ENCODE assay signal across 16 cellular contexts in genomic region chr1:67171978-67172377, GRCh38. TPM values are rescaled to one million over a fixed set of nuclear protein-coding genes. Genes with fewer than 3 reads are reported as not detected.
DNase-seq lines count a peak whose midpoint lies in the region; ATAC-seq and TF ChIP-seq lines count a peak whose summit lies in the region.
"Had no signal": no experiment of that assay in that cellular context is flagged by ENCODE, and none has a peak within 500 bp of the region (broad histone marks: within the 10 kb centered on the region; RNA-seq: fewer than 3 reads in every experiment).

No MANE protein-coding gene starts in this region.

- no peak overlapping the region for H4K8ac ChIP-seq in H9 (replicated peaks; ENCODE audit: insufficient read length, low read depth, low read length)

- H2AK5ac ChIP-seq in H9 (ENCODE audit: insufficient read length, low read length) = no peak overlapping the region

- no peak overlapping the region for H2BK5ac ChIP-seq in H9 (ENCODE audit: insufficient read length, low read length)

- H3K4me3 Mint-ChIP-seq in T-helper 2 cell treated with Interferon-gamma antibody and Interleukin-4, amounts not matched to agents 5 μg/mL and 100 μg/mL, for 36 hours = peak overlapping the region; percentile 75
- H3K4me3 Mint-ChIP-seq in immature natural killer cell (peak overlapping the region; percentile 63 to 85 (median 79)), H9 (no peak overlapping the region)

- no peak overlapping the region for H2BK12ac ChIP-seq in H9 (ENCODE audit: insufficient read length, low read depth, low read length)

- no peak overlapping the region for H3T11ph ChIP-seq in H9 (ENCODE audit: low read length)

- no peak overlapping the region for H3K9ac ChIP-seq in H9 (ENCODE audit: extremely low read depth, insufficient read length, low read length)

- no peak overlapping the region for H3K23ac ChIP-seq in H9 (ENCODE audit: insufficient read length, low read depth, low read length)

- peaks cover 6% of the 10 kb centered on the region for H3K36me3 Mint-ChIP-seq in T-helper 2 cell treated with Interferon-gamma antibody and Interleukin-4, amounts not matched to agents 5 μg/mL and 100 μg/mL, for 36 hours (ENCODE audit: low read depth)
- H3K36me3 Mint-ChIP-seq in immature natural killer cell = no peaks in the 10 kb centered on the region
- H3K36me3 Mint-ChIP-seq in H9 (ENCODE audit: insufficient read depth in 1 of 3, low read depth in 3 of 3) = no peaks in the 10 kb centered on the region

- H3K9me3 ChIP-seq in H9 (ENCODE audit: control insufficient read depth, low read depth, low read length) = no peaks in the 10 kb centered on the region
- H3K9me3 ChIP-seq: body of pancreas, thyroid gland had no signal

- no peak overlapping the region for H3K4me2 ChIP-seq in H9 (ENCODE audit: insufficient read depth, insufficient read length, low read length)

- no peak overlapping the region for H2AFZ ChIP-seq in H9 (ENCODE audit: low read length)

- WGBS in H9 (ENCODE audit: extremely low coverage, insufficient read length, low lambda C conversion rate) = no CpG with 5 or more reads among the region's 1 CpG

- no peaks in the 10 kb centered on the region for H3K23me2 ChIP-seq in H9 (ENCODE audit: insufficient read length, low read depth, low read length, poor library complexity, severe bottlenecking)

- ATAC-seq in GM19395 (IDR thresholded peaks at IDR 0.05; ENCODE audit: unreplicated experiment) = peak; percentile 36
- ATAC-seq in GM21717 (IDR thresholded peaks at IDR 0.05; ENCODE audit: unreplicated experiment) = no peak
- ATAC-seq: body of pancreas, left ventricle myocardium superior had no signal

- no peak overlapping the region for H3K14ac ChIP-seq in H9 (ENCODE audit: insufficient read depth, low read length)

- no peak overlapping the region for H2BK20ac ChIP-seq in H9 (ENCODE audit: low read depth, low read length, poor library complexity, severe bottlenecking)

- TF ChIP-seq CTCF in H9 (conservative IDR thresholded peaks at IDR 0.05) = no peak

- H2BK15ac ChIP-seq in H9 (ENCODE audit: low read depth, low read length) = no peak overlapping the region

- no peak overlapping the region for H2BK120ac ChIP-seq in H9 (ENCODE audit: low read depth, low read length, poor library complexity, severe bottlenecking)

- no peak overlapping the region for H3K27ac ChIP-seq in H9 (ENCODE audit: insufficient read length, low read depth, low read length)
- H3K27ac ChIP-seq: body of pancreas, C4-2B, SK-N-MC, thyroid gland had no signal

- H3K4me1 Mint-ChIP-seq in T-helper 2 cell treated with Interferon-gamma antibody and Interleukin-4, amounts not matched to agents 5 μg/mL and 100 μg/mL, for 36 hours (ENCODE audit: low read depth) = peaks cover 56% of the 10 kb centered on the region
- peaks cover 28 to 50% of the 10 kb centered on the region in 2 donors for H3K4me1 Mint-ChIP-seq in immature natural killer cell
- no peaks in the 10 kb centered on the region for H3K4me1 Mint-ChIP-seq in H9

- no peak overlapping the region for H3K56ac ChIP-seq in H9 (ENCODE audit: insufficient read length, low read depth, low read length)

- peak; percentile 17 for DNase-seq in COLO829 (ENCODE audit: low spot score)
- DNase-seq in T-helper 2 cell treated with Interferon-gamma antibody and Interleukin-4, amounts not matched to agents 5 μg/mL and 100 μg/mL, for 36 hours (ENCODE audit: low spot score) = no peak
- DNase-seq in immature natural killer cell = peak; percentile 44 to 54 (median 49)
- no peak for DNase-seq in H9
- DNase-seq in epidermal melanocyte (ENCODE audit: insufficient read length, low spot score) = no peak
- DNase-seq: body of pancreas, left ventricle myocardium superior, NCI-H1417 treated with DMSO at 0.1 percent for 48 hours, NCI-H345, thyroid gland had no signal

- H3K4me1 ChIP-seq in H9 (ENCODE audit: insufficient read depth, low read length) = no peaks in the 10 kb centered on the region
- H3K4me1 ChIP-seq: thyroid gland had no signal

- no peak overlapping the region for H4K91ac ChIP-seq in H9 (ENCODE audit: insufficient read length, low read depth, low read length)

- no peaks in the 10 kb centered on the region for H3K9me3 Mint-ChIP-seq in T-helper 2 cell treated with Interferon-gamma antibody and Interleukin-4, amounts not matched to agents 5 μg/mL and 100 μg/mL, for 36 hours
- H3K9me3 Mint-ChIP-seq in immature natural killer cell = no peaks in the 10 kb centered on the region
- H3K9me3 Mint-ChIP-seq in H9 = no peaks in the 10 kb centered on the region

- peak overlapping the region; percentile 86 for H3K27ac Mint-ChIP-seq in T-helper 2 cell treated with Interferon-gamma antibody and Interleukin-4, amounts not matched to agents 5 μg/mL and 100 μg/mL, for 36 hours
- H3K27ac Mint-ChIP-seq in immature natural killer cell = peak overlapping the region; percentile 34 to 85 (median 79)
- H3K27ac Mint-ChIP-seq in H9 = no peak overlapping the region

- H3K79me1 ChIP-seq in H9 (ENCODE audit: insufficient read depth, low read depth, low read length, poor library complexity, severe bottlenecking) = no peaks in the 10 kb centered on the region

- H3K4ac ChIP-seq in H9 (ENCODE audit: low read depth, low read length) = no peak overlapping the region

- H3K18ac ChIP-seq in H9 (ENCODE audit: insufficient read length, low read depth, low read length) = no peak overlapping the region

- H3K27me3 ChIP-seq in H9 (ENCODE audit: insufficient read depth, low read length) = no peaks in the 10 kb centered on the region
- H3K27me3 ChIP-seq: body of pancreas, thyroid gland had no signal

- H3K79me2 ChIP-seq in H9 (ENCODE audit: insufficient read depth, low read length) = no peaks in the 10 kb centered on the region

- peaks cover 12% of the 10 kb centered on the region for H3K27me3 Mint-ChIP-seq in T-helper 2 cell treated with Interferon-gamma antibody and Interleukin-4, amounts not matched to agents 5 μg/mL and 100 μg/mL, for 36 hours (ENCODE audit: low read depth)
- H3K27me3 Mint-ChIP-seq in immature natural killer cell (ENCODE audit: low read depth in 3 of 3) (peaks cover 0 to 3% (median 1%) of the 10 kb centered on the region in 3 donors), H9 (ENCODE audit: low read depth) (no peaks in the 10 kb centered on the region; the same call in none of the 2 replicates)

- H4K5ac ChIP-seq in H9 (ENCODE audit: insufficient read length, low read depth, low read length) = no peak overlapping the region

- no peaks in the 10 kb centered on the region for H4K20me1 ChIP-seq in H9 (ENCODE audit: control insufficient read depth, insufficient read depth, insufficient read length)

RNA-seq across cellular contexts. Expression of gene IL23R, which starts 5.7 kb away (rescaled TPM):
- polyA plus RNA-seq in immature natural killer cell = 1 to 10 TPM in 1 of 3 donors, under 1 TPM in 2; 0.12 to 1.4 (median 0.23) TPM
- total RNA-seq in H9 (2021) = not detected in 2 replicates
- total RNA-seq: fibroblast of lung, left ventricle myocardium superior, myocyte, thyroid gland had no signal
- polyA plus RNA-seq: fibroblast of lung had no signal

RNA-seq across cellular contexts. Expression of gene C1orf141, which starts 37.2 kb away (rescaled TPM):
- polyA plus RNA-seq in immature natural killer cell = not detected
- not detected in 2 replicates for total RNA-seq in H9 (2021)
- total RNA-seq: body of pancreas, fibroblast of lung, left ventricle myocardium superior, myocyte, thyroid gland had no signal
- polyA plus RNA-seq: fibroblast of lung had no signal

Comparison
In these comparisons a context has a peak if more than half of its experiments do, and no peak if none do; other contexts are left out.
1. DNase-seq: peak in COLO829 (single experiment) and immature natural killer cell (3 of 3); none in T-helper 2 cell treated with Interferon-gamma antibody and Interleukin-4, amounts not matched to agents 5 μg/mL and 100 μg/mL, for 36 hours (single experiment), H9 (single experiment) and epidermal melanocyte (single experiment).
2. H3K27ac Mint-ChIP-seq: peak in T-helper 2 cell treated with Interferon-gamma antibody and Interleukin-4, amounts not matched to agents 5 μg/mL and 100 μg/mL, for 36 hours (single experiment) and immature natural killer cell (6 of 6); none in H9 (0 of 3).
3. H3K4me3 Mint-ChIP-seq: peak in T-helper 2 cell treated with Interferon-gamma antibody and Interleukin-4, amounts not matched to agents 5 μg/mL and 100 μg/mL, for 36 hours (single experiment) and immature natural killer cell (5 of 5); none in H9 (0 of 2).